1 cellular context compared by ENCODE assay signal in the genomic region with DNA sequence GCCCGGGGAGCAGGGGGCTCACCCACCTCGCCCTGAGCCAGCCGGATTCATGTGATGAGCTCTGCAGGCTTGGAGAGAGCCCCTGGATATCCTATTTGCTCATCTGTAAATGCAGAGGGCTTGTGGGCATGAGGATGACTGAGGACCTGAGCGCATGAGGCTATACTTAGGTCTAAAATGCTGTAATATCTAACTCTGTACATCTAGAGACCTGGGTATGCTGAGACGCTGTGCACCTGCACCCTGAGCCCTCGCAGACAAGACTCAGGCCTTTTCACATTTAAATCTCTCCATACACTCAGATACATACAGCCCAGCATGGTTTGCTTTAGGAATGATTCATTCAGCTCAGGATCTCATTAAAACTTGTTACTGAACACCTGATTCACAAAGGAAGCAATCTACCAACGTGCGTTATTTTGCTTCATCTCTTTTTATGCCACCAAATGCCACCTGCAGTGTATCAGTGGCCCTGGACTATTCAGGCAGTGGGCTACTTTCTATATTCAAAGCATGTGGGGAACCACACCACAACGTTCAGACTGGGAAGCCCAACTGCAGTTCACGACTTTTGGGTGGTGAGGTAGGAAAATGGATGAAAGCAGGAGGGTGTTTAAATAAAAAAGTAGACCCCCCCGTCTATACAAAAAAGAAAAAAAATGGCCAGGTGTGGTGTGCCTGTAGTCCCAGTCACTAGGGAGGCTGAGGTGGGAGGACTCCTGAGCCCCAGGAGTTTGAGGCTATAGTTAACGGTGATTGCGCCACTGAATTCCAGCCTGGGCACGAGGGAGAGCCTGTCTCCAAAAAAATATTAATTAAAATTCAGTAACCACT.
TF ChIP-seq lines count a peak whose summit lies in the region.

No MANE protein-coding gene starts in this region.

TF ChIP-seq in WTC11, 78 proteins besides CTCF, POLR2A, EP300 and RAD21 (continued from another document):
- TF ChIP-seq, protein P1, sequence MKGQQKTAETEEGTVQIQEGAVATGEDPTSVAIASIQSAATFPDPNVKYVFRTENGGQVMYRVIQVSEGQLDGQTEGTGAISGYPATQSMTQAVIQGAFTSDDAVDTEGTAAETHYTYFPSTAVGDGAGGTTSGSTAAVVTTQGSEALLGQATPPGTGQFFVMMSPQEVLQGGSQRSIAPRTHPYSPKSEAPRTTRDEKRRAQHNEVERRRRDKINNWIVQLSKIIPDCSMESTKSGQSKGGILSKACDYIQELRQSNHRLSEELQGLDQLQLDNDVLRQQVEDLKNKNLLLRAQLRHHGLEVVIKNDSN (CRISPR knock-in tag; IDR thresholded peaks at IDR 0.05) = no peak
- TF ChIP-seq ZNF423 (CRISPR knock-in tag; IDR thresholded peaks at IDR 0.05) = no peak
- TF ChIP-seq, protein P2, sequence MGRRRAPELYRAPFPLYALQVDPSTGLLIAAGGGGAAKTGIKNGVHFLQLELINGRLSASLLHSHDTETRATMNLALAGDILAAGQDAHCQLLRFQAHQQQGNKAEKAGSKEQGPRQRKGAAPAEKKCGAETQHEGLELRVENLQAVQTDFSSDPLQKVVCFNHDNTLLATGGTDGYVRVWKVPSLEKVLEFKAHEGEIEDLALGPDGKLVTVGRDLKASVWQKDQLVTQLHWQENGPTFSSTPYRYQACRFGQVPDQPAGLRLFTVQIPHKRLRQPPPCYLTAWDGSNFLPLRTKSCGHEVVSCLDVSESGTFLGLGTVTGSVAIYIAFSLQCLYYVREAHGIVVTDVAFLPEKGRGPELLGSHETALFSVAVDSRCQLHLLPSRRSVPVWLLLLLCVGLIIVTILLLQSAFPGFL (CRISPR knock-in tag; IDR thresholded peaks at IDR 0.05; ENCODE audit: borderline replicate concordance) = no peak
- TF ChIP-seq, protein P3, sequence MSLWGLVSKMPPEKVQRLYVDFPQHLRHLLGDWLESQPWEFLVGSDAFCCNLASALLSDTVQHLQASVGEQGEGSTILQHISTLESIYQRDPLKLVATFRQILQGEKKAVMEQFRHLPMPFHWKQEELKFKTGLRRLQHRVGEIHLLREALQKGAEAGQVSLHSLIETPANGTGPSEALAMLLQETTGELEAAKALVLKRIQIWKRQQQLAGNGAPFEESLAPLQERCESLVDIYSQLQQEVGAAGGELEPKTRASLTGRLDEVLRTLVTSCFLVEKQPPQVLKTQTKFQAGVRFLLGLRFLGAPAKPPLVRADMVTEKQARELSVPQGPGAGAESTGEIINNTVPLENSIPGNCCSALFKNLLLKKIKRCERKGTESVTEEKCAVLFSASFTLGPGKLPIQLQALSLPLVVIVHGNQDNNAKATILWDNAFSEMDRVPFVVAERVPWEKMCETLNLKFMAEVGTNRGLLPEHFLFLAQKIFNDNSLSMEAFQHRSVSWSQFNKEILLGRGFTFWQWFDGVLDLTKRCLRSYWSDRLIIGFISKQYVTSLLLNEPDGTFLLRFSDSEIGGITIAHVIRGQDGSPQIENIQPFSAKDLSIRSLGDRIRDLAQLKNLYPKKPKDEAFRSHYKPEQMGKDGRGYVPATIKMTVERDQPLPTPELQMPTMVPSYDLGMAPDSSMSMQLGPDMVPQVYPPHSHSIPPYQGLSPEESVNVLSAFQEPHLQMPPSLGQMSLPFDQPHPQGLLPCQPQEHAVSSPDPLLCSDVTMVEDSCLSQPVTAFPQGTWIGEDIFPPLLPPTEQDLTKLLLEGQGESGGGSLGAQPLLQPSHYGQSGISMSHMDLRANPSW (CRISPR knock-in tag; conservative IDR thresholded peaks at IDR 0.05; ENCODE audit: low read depth) = no peak
- TF ChIP-seq NR2C2 (CRISPR knock-in tag; IDR thresholded peaks at IDR 0.05) = no peak
- TF ChIP-seq, protein P4, sequence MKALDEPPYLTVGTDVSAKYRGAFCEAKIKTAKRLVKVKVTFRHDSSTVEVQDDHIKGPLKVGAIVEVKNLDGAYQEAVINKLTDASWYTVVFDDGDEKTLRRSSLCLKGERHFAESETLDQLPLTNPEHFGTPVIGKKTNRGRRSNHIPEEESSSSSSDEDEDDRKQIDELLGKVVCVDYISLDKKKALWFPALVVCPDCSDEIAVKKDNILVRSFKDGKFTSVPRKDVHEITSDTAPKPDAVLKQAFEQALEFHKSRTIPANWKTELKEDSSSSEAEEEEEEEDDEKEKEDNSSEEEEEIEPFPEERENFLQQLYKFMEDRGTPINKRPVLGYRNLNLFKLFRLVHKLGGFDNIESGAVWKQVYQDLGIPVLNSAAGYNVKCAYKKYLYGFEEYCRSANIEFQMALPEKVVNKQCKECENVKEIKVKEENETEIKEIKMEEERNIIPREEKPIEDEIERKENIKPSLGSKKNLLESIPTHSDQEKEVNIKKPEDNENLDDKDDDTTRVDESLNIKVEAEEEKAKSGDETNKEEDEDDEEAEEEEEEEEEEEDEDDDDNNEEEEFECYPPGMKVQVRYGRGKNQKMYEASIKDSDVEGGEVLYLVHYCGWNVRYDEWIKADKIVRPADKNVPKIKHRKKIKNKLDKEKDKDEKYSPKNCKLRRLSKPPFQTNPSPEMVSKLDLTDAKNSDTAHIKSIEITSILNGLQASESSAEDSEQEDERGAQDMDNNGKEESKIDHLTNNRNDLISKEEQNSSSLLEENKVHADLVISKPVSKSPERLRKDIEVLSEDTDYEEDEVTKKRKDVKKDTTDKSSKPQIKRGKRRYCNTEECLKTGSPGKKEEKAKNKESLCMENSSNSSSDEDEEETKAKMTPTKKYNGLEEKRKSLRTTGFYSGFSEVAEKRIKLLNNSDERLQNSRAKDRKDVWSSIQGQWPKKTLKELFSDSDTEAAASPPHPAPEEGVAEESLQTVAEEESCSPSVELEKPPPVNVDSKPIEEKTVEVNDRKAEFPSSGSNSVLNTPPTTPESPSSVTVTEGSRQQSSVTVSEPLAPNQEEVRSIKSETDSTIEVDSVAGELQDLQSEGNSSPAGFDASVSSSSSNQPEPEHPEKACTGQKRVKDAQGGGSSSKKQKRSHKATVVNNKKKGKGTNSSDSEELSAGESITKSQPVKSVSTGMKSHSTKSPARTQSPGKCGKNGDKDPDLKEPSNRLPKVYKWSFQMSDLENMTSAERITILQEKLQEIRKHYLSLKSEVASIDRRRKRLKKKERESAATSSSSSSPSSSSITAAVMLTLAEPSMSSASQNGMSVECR (CRISPR knock-in tag; IDR thresholded peaks at IDR 0.05; ENCODE audit: borderline replicate concordance) = no peak
- TF ChIP-seq SMAD4 (CRISPR knock-in tag; IDR thresholded peaks at IDR 0.05) = no peak
- TF ChIP-seq HMGA2 (CRISPR knock-in tag; IDR thresholded peaks at IDR 0.05) = no peak
- no peak for TF ChIP-seq GABPB1 (CRISPR knock-in tag; IDR thresholded peaks at IDR 0.05)
- TF ChIP-seq, protein P5, sequence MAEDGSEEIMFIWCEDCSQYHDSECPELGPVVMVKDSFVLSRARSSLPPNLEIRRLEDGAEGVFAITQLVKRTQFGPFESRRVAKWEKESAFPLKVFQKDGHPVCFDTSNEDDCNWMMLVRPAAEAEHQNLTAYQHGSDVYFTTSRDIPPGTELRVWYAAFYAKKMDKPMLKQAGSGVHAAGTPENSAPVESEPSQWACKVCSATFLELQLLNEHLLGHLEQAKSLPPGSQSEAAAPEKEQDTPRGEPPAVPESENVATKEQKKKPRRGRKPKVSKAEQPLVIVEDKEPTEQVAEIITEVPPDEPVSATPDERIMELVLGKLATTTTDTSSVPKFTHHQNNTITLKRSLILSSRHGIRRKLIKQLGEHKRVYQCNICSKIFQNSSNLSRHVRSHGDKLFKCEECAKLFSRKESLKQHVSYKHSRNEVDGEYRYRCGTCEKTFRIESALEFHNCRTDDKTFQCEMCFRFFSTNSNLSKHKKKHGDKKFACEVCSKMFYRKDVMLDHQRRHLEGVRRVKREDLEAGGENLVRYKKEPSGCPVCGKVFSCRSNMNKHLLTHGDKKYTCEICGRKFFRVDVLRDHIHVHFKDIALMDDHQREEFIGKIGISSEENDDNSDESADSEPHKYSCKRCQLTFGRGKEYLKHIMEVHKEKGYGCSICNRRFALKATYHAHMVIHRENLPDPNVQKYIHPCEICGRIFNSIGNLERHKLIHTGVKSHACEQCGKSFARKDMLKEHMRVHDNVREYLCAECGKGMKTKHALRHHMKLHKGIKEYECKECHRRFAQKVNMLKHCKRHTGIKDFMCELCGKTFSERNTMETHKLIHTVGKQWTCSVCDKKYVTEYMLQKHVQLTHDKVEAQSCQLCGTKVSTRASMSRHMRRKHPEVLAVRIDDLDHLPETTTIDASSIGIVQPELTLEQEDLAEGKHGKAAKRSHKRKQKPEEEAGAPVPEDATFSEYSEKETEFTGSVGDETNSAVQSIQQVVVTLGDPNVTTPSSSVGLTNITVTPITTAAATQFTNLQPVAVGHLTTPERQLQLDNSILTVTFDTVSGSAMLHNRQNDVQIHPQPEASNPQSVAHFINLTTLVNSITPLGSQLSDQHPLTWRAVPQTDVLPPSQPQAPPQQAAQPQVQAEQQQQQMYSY (CRISPR knock-in tag; IDR thresholded peaks at IDR 0.05) = no peak
- TF ChIP-seq CREM (CRISPR knock-in tag; IDR thresholded peaks at IDR 0.05) = no peak
- TF ChIP-seq, protein P6, sequence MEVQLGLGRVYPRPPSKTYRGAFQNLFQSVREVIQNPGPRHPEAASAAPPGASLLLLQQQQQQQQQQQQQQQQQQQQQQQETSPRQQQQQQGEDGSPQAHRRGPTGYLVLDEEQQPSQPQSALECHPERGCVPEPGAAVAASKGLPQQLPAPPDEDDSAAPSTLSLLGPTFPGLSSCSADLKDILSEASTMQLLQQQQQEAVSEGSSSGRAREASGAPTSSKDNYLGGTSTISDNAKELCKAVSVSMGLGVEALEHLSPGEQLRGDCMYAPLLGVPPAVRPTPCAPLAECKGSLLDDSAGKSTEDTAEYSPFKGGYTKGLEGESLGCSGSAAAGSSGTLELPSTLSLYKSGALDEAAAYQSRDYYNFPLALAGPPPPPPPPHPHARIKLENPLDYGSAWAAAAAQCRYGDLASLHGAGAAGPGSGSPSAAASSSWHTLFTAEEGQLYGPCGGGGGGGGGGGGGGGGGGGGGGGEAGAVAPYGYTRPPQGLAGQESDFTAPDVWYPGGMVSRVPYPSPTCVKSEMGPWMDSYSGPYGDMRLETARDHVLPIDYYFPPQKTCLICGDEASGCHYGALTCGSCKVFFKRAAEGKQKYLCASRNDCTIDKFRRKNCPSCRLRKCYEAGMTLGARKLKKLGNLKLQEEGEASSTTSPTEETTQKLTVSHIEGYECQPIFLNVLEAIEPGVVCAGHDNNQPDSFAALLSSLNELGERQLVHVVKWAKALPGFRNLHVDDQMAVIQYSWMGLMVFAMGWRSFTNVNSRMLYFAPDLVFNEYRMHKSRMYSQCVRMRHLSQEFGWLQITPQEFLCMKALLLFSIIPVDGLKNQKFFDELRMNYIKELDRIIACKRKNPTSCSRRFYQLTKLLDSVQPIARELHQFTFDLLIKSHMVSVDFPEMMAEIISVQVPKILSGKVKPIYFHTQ (CRISPR knock-in tag; IDR thresholded peaks at IDR 0.05) = no peak
- TF ChIP-seq, protein P7, sequence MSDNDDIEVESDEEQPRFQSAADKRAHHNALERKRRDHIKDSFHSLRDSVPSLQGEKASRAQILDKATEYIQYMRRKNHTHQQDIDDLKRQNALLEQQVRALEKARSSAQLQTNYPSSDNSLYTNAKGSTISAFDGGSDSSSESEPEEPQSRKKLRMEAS (CRISPR knock-in tag; IDR thresholded peaks at IDR 0.05) = no peak
